In genomic region chr5:157575096-157575872, GRCh38 we compare ENCODE assay signal across 8 cellular contexts. TPM values are rescaled to one million over a fixed set of nuclear protein-coding genes. Genes with fewer than 3 reads are reported as not detected.
DNase-seq lines count a peak whose midpoint lies in the region; ATAC-seq and TF ChIP-seq lines count a peak whose summit lies in the region.

Gene ADAM19, minus strand, starts transcription at chr5:157575775. Its CDS starts 79 bp downstream, at chr5:157575696.

- H3K4me1 ChIP-seq in Loucy (ENCODE audit: insufficient read depth, low read length, poor library complexity, severe bottlenecking) = peaks cover 21% of the 10 kb centered on the region
- H3K4me1 ChIP-seq in lower lobe of right lung = peaks cover 42% of the 10 kb centered on the region

- no peaks in the 10 kb centered on the region for H4K20me1 ChIP-seq in Loucy (ENCODE audit: insufficient read depth, low read length, poor library complexity, severe bottlenecking)

- peak within 1 kb of the TSS; percentile 69 for H3K4me2 ChIP-seq in Loucy (ENCODE audit: low read depth, low read length, poor library complexity, severe bottlenecking)

- H3K9ac ChIP-seq in Loucy (ENCODE audit: low read depth, low read length, poor library complexity, severe bottlenecking) = peak within 1 kb of the TSS; percentile 61

- no peaks in the 10 kb centered on the region for H3K27me3 ChIP-seq in Loucy (ENCODE audit: insufficient read depth, low read length, poor library complexity, severe bottlenecking)
- H3K27me3 ChIP-seq in lower lobe of right lung (ENCODE audit: low read depth) = peaks cover 16% of the 10 kb centered on the region

- H3F3A ChIP-seq in Loucy (ENCODE audit: low read depth) = no peaks in the 10 kb centered on the region

- H3K27ac ChIP-seq in lower lobe of right lung = peak within 1 kb of the TSS; percentile 81

- TF ChIP-seq CTCF in Loucy (conservative IDR thresholded peaks at IDR 0.05; ENCODE audit: low read length) (no peak), lower lobe of right lung (IDR thresholded peaks at IDR 0.05) (no peak)

- ATAC-seq in lower lobe of right lung = peak; percentile 80 to 84
- ATAC-seq in stimulated activated naive CD8-positive, alpha-beta T cell treated with anti-CD3 and anti-CD28 coated beads, Interleukin-15, Interleukin-2, amounts not matched to agents 100 U/mL and 50 U/mL, for 24 hours = peak; percentile 69

- H3K9me3 ChIP-seq in Loucy (ENCODE audit: insufficient read depth, low read depth, low read length) (no peaks in the 10 kb centered on the region), lower lobe of right lung (no peaks in the 10 kb centered on the region)

- peak; percentile 56 for DNase-seq in activated naive CD4-positive, alpha-beta T cell treated with Interleukin-2 at 50 U/mL for 16 hours
- no peak for DNase-seq in activated naive CD4-positive, alpha-beta T cell (lab: John Stamatoyannopoulos, UW)
- DNase-seq in activated CD4-positive, alpha-beta T cell treated with anti-CD3 and anti-CD28 coated beads for 4 hours = peak; percentile 62 to 70
- peak; percentile 89 for DNase-seq in ecto neural progenitor cell (ENCODE audit: low spot score)
- peak; percentile 56 for DNase-seq in lower lobe of right lung
- peak; percentile 49 for DNase-seq in stimulated activated naive CD8-positive, alpha-beta T cell treated with anti-CD3 and anti-CD28 coated beads, Interleukin-15, Interleukin-2, amounts not matched to agents 100 U/mL and 50 U/mL, for 24 hours
- DNase-seq in putamen (ENCODE audit: low spot score) = no peak

- no peaks in the 10 kb centered on the region for H3K9me2 ChIP-seq in Loucy (replicated peaks; ENCODE audit: low read depth, low read length)

- H3K36me3 ChIP-seq in Loucy (ENCODE audit: insufficient read depth, low read length) (no peaks in the 10 kb centered on the region), lower lobe of right lung (no peaks in the 10 kb centered on the region)

- intact Hi-C loops in lower lobe of right lung (cut with DNase I) = no loop called here

- H3K4me3 ChIP-seq in Loucy (ENCODE audit: low read length, poor library complexity, severe bottlenecking) (peak within 1 kb of the TSS; percentile 79), lower lobe of right lung (peak within 1 kb of the TSS; percentile 83)

- H2AFZ ChIP-seq in Loucy (ENCODE audit: low read length) = peak within 1 kb of the TSS; percentile 88

- H3K79me2 ChIP-seq in Loucy (ENCODE audit: insufficient read depth, low read length) = 0 out of 2 replicates have a peak, but pooled peaks cover 6% of the 10 kb centered on the region

RNA-seq across cellular contexts. Expression of gene ADAM19, which starts in this region (rescaled TPM):
- total RNA-seq in lower lobe of right lung = 12.0 TPM

Comparison
In these comparisons a context has a peak if more than half of its experiments do, and no peak if none do; other contexts are left out.
1. DNase-seq: peak in activated naive CD4-positive, alpha-beta T cell treated with Interleukin-2 at 50 U/mL for 16 hours (single experiment), activated CD4-positive, alpha-beta T cell treated with anti-CD3 and anti-CD28 coated beads for 4 hours (2 of 2), ecto neural progenitor cell (single experiment), lower lobe of right lung (single experiment) and stimulated activated naive CD8-positive, alpha-beta T cell treated with anti-CD3 and anti-CD28 coated beads, Interleukin-15, Interleukin-2, amounts not matched to agents 100 U/mL and 50 U/mL, for 24 hours (single experiment); none in activated naive CD4-positive, alpha-beta T cell (0 of 4) and putamen (single experiment).